In the genomic region with DNA sequence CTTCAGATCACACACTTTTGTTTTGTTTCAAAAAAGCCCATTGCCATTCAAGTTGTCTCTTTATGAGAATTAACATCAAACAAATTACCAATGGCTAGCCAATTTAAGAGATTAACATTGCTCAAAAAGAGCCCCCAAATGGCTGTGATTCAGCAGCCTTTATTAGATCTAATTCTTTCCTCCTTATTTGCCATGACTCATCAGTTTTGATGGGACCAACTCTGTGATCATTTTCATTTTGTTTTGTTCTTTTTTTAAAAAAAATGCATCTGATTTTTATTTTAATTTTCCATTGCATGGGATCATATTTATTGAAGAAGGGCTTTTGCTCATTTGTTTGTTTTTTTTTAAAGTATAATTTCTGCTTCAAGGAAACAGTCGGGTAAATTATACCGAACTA, we compare ENCODE assay signal across 29 cellular contexts.
"Had no signal": no experiment of that assay in that cellular context is flagged by ENCODE, and none has a peak within 500 bp of the region (broad histone marks: within the 10 kb centered on the region; RNA-seq: fewer than 3 reads in every experiment).

No MANE protein-coding gene starts in this region.

- DNase-seq: activated B cell treated with CpG ODN at 0.5 μM for 24 hours; activated CD4-positive, alpha-beta memory T cell treated with anti-CD3 and anti-CD28 coated beads for 36 hours; activated CD4-positive, alpha-beta T cell treated with anti-CD3 and anti-CD28 coated beads for 4 hours; activated CD4-positive, alpha-beta T cell treated with anti-CD3 and anti-CD28 coated beads, Interleukin-2, amount 10 ng/mL, durations not matched to agents 24 days and 14 days; activated CD4-positive, alpha-beta T cell treated with anti-CD3 and anti-CD28 coated beads, Interleukin-2, amount 50 U/mL, for 1 hour; activated CD4-positive, alpha-beta T cell treated with anti-CD3 and anti-CD28 coated beads, Interleukin-2, amount 50 U/mL, for 4 hours; activated CD4-positive, CD25-positive, alpha-beta regulatory T cell treated with anti-CD3 and anti-CD28 coated beads, Interleukin-2, amount 50 U/mL, for 72 hours; activated CD8-positive, alpha-beta memory T cell treated with anti-CD3 and anti-CD28 coated beads, Interleukin-2, amount 50 U/mL, for 4 hours; activated CD8-positive, alpha-beta T cell treated with anti-CD3 and anti-CD28 coated beads for 36 hours; activated effector memory CD4-positive, alpha-beta T cell treated with Interleukin-2 at 50 U/mL for 16 hours; activated gamma-delta T cell; activated naive CD4-positive, alpha-beta T cell treated with anti-CD3 and anti-CD28 coated beads, Interleukin-2, amount 10 ng/mL, durations not matched to agents 7 days and 5 days; activated naive CD4-positive, alpha-beta T cell treated with Interleukin-2 at 50 U/mL for 16 hours; activated naive CD8-positive, alpha-beta T cell treated with anti-CD3 and anti-CD28 coated beads, Interleukin-2, amount 10 ng/mL, durations not matched to agents 7 days and 5 days; activated naive CD8-positive, alpha-beta T cell treated with anti-CD3 and anti-CD28 coated beads, Interleukin-2, amount 50 U/mL, for 24 hours; activated T-cell treated with anti-CD3 and anti-CD28 coated beads for 4 hours; activated T-cell treated with anti-CD3 and anti-CD28 coated beads, Interleukin-2, amount 50 U/mL, for 1 hour; activated T-cell treated with anti-CD3 and anti-CD28 coated beads, Interleukin-2, amount 50 U/mL, for 4 hours; amygdala; anterior cingulate cortex; caudate nucleus; cerebellar nuclear complex; T-helper 17 cell; T-helper 9 cell had no signal

- H3K9me3 ChIP-seq: ascending aorta had no signal

- H3K36me3 ChIP-seq: ascending aorta, cardiac muscle cell had no signal

- H3K27me3 ChIP-seq: ascending aorta, cardiac muscle cell had no signal

- H3K4me3 ChIP-seq: ascending aorta, cardiac muscle cell had no signal

- H3K4me1 ChIP-seq: ascending aorta had no signal

- ATAC-seq: activated CD8-positive, alpha-beta T cell treated with anti-CD3 and anti-CD28 coated beads for 36 hours; activated naive CD8-positive, alpha-beta T cell treated with anti-CD3 and anti-CD28 coated beads, Interleukin-2, amount 50 U/mL, for 24 hours; activated T-cell treated with anti-CD3 and anti-CD28 coated beads, Interleukin-2, amount 50 U/mL, for 4 hours; T-helper 17 cell had no signal

- FAIRE-seq: bronchial epithelial cell, TTC549 had no signal

- H3K27ac ChIP-seq: ascending aorta, cardiac muscle cell, VCaP had no signal
